Comparison of ENCODE assay signal across 11 cellular contexts in genomic region chr11:128424271-128424709, GRCh38.
DNase-seq lines count a peak whose midpoint lies in the region; ATAC-seq and TF ChIP-seq lines count a peak whose summit lies in the region.
"Had no signal": no experiment of that assay in that cellular context is flagged by ENCODE, and none has a peak within 500 bp of the region (broad histone marks: within the 10 kb centered on the region; RNA-seq: fewer than 3 reads in every experiment).

No MANE protein-coding gene starts in this region.

- H3K27me3 ChIP-seq in Peyer's patch = no peaks in the 10 kb centered on the region
- H3K27me3 ChIP-seq in fibroblast of lung (ENCODE audit: control insufficient read depth, insufficient read depth, low read length) = no peaks in the 10 kb centered on the region
- no peaks in the 10 kb centered on the region for H3K27me3 ChIP-seq in stomach

- TF ChIP-seq POLR2A in Peyer's patch (IDR thresholded peaks at IDR 0.05) (no peak), stomach (IDR thresholded peaks at IDR 0.05) (no peak)

- H3K4me1 ChIP-seq in Peyer's patch (peaks cover 0 to 21% (median 7%) of the 10 kb centered on the region in 4 donors), fibroblast of lung (ENCODE audit: control insufficient read depth, extremely low read depth, insufficient read depth, low read length) (peaks cover 19% of the 10 kb centered on the region), mesodermal cell (ENCODE audit: control insufficient read depth, insufficient read depth, low read length, poor library complexity, severe bottlenecking) (peaks cover 61% of the 10 kb centered on the region), stomach (peaks cover 6 to 18% (median 13%) of the 10 kb centered on the region in 4 donors)

- TF ChIP-seq CTCF in Peyer's patch (IDR thresholded peaks at IDR 0.05) = no peak
- TF ChIP-seq CTCF in fibroblast of lung (conservative IDR thresholded peaks at IDR 0.05 in 1 of 2, IDR thresholded peaks at IDR 0.05 in 1 of 2; ENCODE audit: low read depth in 1 of 2, low read length in 2 of 2) = no peak
- no peak for TF ChIP-seq CTCF in stomach (IDR thresholded peaks at IDR 0.05)

- peak in 1 of 3 donors; percentile 60 for DNase-seq in Peyer's patch
- peak; percentile 43 to 47 for DNase-seq in fibroblast of lung (ENCODE audit: low read depth in 2 of 2)
- no peak for DNase-seq in stomach
- DNase-seq in EL = no peak
- DNase-seq: activated naive CD4-positive, alpha-beta T cell treated with anti-CD3 and anti-CD28 coated beads, Interleukin-2, amount 10 ng/mL, durations not matched to agents 7 days and 5 days; DMS79 treated with DMSO at 0.1 percent for 48 hours; stimulated activated CD4-positive, alpha-beta T cell treated with anti-CD3 and anti-CD28 coated beads, Interleukin-1b, Interleukin-23, amount 100 ng/mL, for 48 hours had no signal

- peak overlapping the region; percentile 32 to 95 (median 78) for H3K27ac ChIP-seq in Peyer's patch
- H3K27ac ChIP-seq in fibroblast of lung (ENCODE audit: insufficient read depth, low read length) = peak overlapping the region; percentile 71
- H3K27ac ChIP-seq in mesodermal cell (ENCODE audit: low read depth, low read length, severe bottlenecking) = peak overlapping the region; percentile 86
- H3K27ac ChIP-seq in stomach = peak overlapping the region in 4 of 5 donors; percentile 8 to 56 (median 48)

- peak overlapping the region; percentile 44 for H3K9ac ChIP-seq in fibroblast of lung (ENCODE audit: insufficient read depth, low read length)

- 35 to 36% methylated on average over 6 to 8 of the region's 8 CpGs for WGBS in mesodermal cell (ENCODE audit: insufficient coverage in 2 of 2), 2 experiments
- 41 to 61% (median 50%) methylated on average over 8 of the region's 8 CpGs for WGBS in stomach, 5 donors

- ATAC-seq in GM18909 (IDR thresholded peaks at IDR 0.05; ENCODE audit: poor library complexity, unreplicated experiment) (no peak), HG03378 (IDR thresholded peaks at IDR 0.05; ENCODE audit: unreplicated experiment) (no peak), HG03045 (IDR thresholded peaks at IDR 0.05; ENCODE audit: unreplicated experiment) (no peak)

- H3K4me2 ChIP-seq in fibroblast of lung (ENCODE audit: extremely low read depth, insufficient read depth, low read length) = peak overlapping the region; percentile 46

- intact Hi-C loops in stomach (cut with DNase I; ENCODE audit: low total_unique reads) = no loop called here

- H2AFZ ChIP-seq in fibroblast of lung (ENCODE audit: low read length) = peak overlapping the region; percentile 15

- H3K4me3 ChIP-seq in Peyer's patch (peak overlapping the region in 1 of 4 donors; percentile 10), fibroblast of lung (replicated peaks in 1 of 4; ENCODE audit: control extremely low read depth in 1 of 4, insufficient read depth in 1 of 4, low read depth in 3 of 4, low read length in 4 of 4) (no peak overlapping the region), mesodermal cell (ENCODE audit: extremely low read depth, insufficient read depth, low read length, poor library complexity, severe bottlenecking) (no peak overlapping the region), stomach (no peak overlapping the region)

- TF ChIP-seq EP300 in stomach (IDR thresholded peaks at IDR 0.05) = no peak

- no peaks in the 10 kb centered on the region for H3K36me3 ChIP-seq in Peyer's patch
- H3K36me3 ChIP-seq in fibroblast of lung (ENCODE audit: control insufficient read depth, insufficient read depth, low read length) = no peaks in the 10 kb centered on the region
- H3K36me3 ChIP-seq in mesodermal cell (ENCODE audit: control insufficient read depth, insufficient read depth, low read length) = no peaks in the 10 kb centered on the region
- H3K36me3 ChIP-seq in stomach = no peaks in the 10 kb centered on the region

- no peaks in the 10 kb centered on the region for H4K20me1 ChIP-seq in fibroblast of lung (ENCODE audit: control insufficient read depth, extremely low read depth, insufficient read depth, low read length)

- no peaks in the 10 kb centered on the region for H3K79me2 ChIP-seq in fibroblast of lung (ENCODE audit: control insufficient read depth, insufficient read depth, low read length)

- no peaks in the 10 kb centered on the region for H3K9me3 ChIP-seq in Peyer's patch
- H3K9me3 ChIP-seq in fibroblast of lung (ENCODE audit: control insufficient read depth, insufficient read depth, low read depth, low read length) = no peaks in the 10 kb centered on the region
- H3K9me3 ChIP-seq in mesodermal cell (ENCODE audit: control insufficient read depth, low read length) = no peaks in the 10 kb centered on the region
- H3K9me3 ChIP-seq in stomach = no peaks in the 10 kb centered on the region

Comparison
In these comparisons a context has a peak if more than half of its experiments do, and no peak if none do; other contexts are left out.
1. DNase-seq: peak in fibroblast of lung (2 of 2); none in stomach (single experiment) and EL (single experiment).
2. Peak in every context shown above with its lines, with median percentiles within 50 percentile points of each other: H3K27ac ChIP-seq.